In the genomic region with DNA sequence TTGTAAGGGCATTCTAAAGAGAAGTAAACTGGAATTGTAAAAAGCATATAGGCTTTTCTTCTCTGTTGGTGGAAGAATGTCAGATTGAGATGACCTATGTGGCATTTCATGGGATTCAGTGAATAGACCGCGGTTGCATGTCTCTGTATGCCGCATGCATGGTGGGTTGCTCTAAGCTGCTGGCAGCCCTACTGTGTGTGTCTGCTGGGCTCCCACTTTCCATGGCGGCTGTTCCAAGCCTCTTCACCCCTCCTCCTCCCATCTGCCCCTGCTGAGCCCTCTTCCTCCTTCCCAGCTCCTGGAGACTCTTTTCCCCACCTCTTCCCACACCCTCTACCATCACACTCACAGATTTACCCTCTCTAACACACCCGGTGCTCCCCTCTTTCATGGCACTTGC, we compare ENCODE assay signal across 1 cellular context.
TF ChIP-seq lines count a peak whose summit lies in the region.

No MANE protein-coding gene starts in this region.

TF ChIP-seq in K562, 482 proteins besides CTCF, POLR2A, EP300 and RAD21:
- TF ChIP-seq STAT5B (CRISPR knock-in tag; IDR thresholded peaks at IDR 0.05), result no peak
- TF ChIP-seq NCOA2 (IDR thresholded peaks at IDR 0.05; ENCODE audit: partially characterized antibody in 2 of 2), result no peak
- no peak for TF ChIP-seq SFPQ (IDR thresholded peaks at IDR 0.05; ENCODE audit: low read depth, low read length)
- peak; percentile 76 for TF ChIP-seq ZKSCAN1 (IDR thresholded peaks at IDR 0.05; ENCODE audit: low read depth, low read length)
- no peak for TF ChIP-seq PCBP1 (IDR thresholded peaks at IDR 0.05; ENCODE audit: low read depth, low read length, poor library complexity, severe bottlenecking)
- TF ChIP-seq ZNF146 (CRISPR knock-in tag; IDR thresholded peaks at IDR 0.05; ENCODE audit: unreplicated experiment), result no peak
